ENCODE assay signal across 27 cellular contexts in the genomic region with DNA sequence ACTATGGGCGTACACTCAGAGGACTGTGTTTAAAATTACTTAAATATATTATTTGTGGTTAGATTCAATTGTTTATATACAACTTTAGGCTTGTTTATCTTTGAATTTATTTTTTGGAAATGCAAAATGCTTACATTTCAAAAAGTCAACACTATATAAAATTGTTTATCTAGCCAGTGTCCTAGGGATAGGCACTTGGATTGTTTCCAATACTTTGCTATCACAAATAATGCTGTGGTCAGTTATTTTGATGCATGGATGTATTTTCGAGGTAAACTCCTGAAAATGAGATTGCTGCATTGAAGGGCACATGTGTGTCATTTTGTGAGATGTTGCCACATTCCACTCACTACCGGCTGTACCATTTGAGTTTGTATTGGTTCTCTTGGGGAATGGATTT.
"Had no signal": no experiment of that assay in that cellular context is flagged by ENCODE, and none has a peak within 500 bp of the region (broad histone marks: within the 10 kb centered on the region; RNA-seq: fewer than 3 reads in every experiment).

No MANE protein-coding gene starts in this region.

- H3K27me3 ChIP-seq: sigmoid colon, spleen, suprapubic skin, tibial artery, upper lobe of left lung, vagina had no signal

- H3K36me3 ChIP-seq: lower lobe of right lung, pancreas, prostate gland, sigmoid colon, spleen, suprapubic skin, thoracic aorta, tibial artery, upper lobe of left lung, vagina had no signal

- ATAC-seq: left cardiac atrium; left lobe of liver; lower lobe of right lung; naive thymus-derived CD8-positive, alpha-beta T cell; pancreas; right cardiac atrium; stimulated activated effector memory CD8-positive, alpha-beta T cell treated with anti-CD3 and anti-CD28 coated beads, Interleukin-12 subunit alpha, Interleukin-12 subunit beta, amount 100 ng/mL, for 72 hours had no signal

- H3K4me3 Mint-ChIP-seq: naive thymus-derived CD8-positive, alpha-beta T cell; nephron progenitor cell; stimulated activated effector memory CD8-positive, alpha-beta T cell treated with anti-CD3 and anti-CD28 coated beads, Interleukin-12 subunit alpha, Interleukin-12 subunit beta, amount 100 ng/mL, for 72 hours; stimulated activated naive CD8-positive, alpha-beta T cell treated with anti-CD3 and anti-CD28 coated beads, Interleukin-15, Interleukin-2, amounts not matched to agents 100 ng/mL and 50 ng/mL, for 24 hours had no signal

- H3K4me1 ChIP-seq: pancreas, prostate gland, suprapubic skin had no signal

- H3K4me3 ChIP-seq: lower lobe of right lung, pancreas, prostate gland, sigmoid colon, spleen, suprapubic skin, thoracic aorta, tibial artery, upper lobe of left lung, vagina had no signal

- H3K27me3 Mint-ChIP-seq: stimulated activated naive CD8-positive, alpha-beta T cell treated with anti-CD3 and anti-CD28 coated beads, Interleukin-15, Interleukin-2, amounts not matched to agents 100 ng/mL and 50 ng/mL, for 24 hours had no signal

- H3K36me3 Mint-ChIP-seq: stimulated activated effector memory CD8-positive, alpha-beta T cell treated with anti-CD3 and anti-CD28 coated beads, Interleukin-12 subunit alpha, Interleukin-12 subunit beta, amount 100 ng/mL, for 72 hours had no signal

- H3K9me3 ChIP-seq: lower lobe of right lung, pancreas, prostate gland, sigmoid colon, suprapubic skin, thoracic aorta, tibial artery, upper lobe of left lung, vagina had no signal

- H3K27ac Mint-ChIP-seq: stimulated activated effector memory CD8-positive, alpha-beta T cell treated with anti-CD3 and anti-CD28 coated beads, Interleukin-12 subunit alpha, Interleukin-12 subunit beta, amount 100 ng/mL, for 72 hours; stimulated activated naive CD8-positive, alpha-beta T cell treated with anti-CD3 and anti-CD28 coated beads, Interleukin-15, Interleukin-2, amounts not matched to agents 100 ng/mL and 50 ng/mL, for 24 hours had no signal

- DNase-seq: hippocampal formation; kidney glomerular epithelial cell; left cardiac atrium; lower lobe of right lung; mammary epithelial cell; mesenchymal stem cell; naive thymus-derived CD8-positive, alpha-beta T cell; nephron progenitor cell; nucleus accumbens; pancreas; posterior cingulate gyrus; retina; right cardiac atrium; sigmoid colon; small intestine; spleen; stimulated activated CD4-positive, alpha-beta T cell treated with anti-CD3 and anti-CD28 coated beads, Interleukin-4, amount 100 ng/mL, for 24 hours; stimulated activated naive CD4-positive, alpha-beta T cell; tibial artery; upper lobe of left lung had no signal

- H3K4me1 Mint-ChIP-seq: naive thymus-derived CD8-positive, alpha-beta T cell; stimulated activated effector memory CD8-positive, alpha-beta T cell treated with anti-CD3 and anti-CD28 coated beads, Interleukin-12 subunit alpha, Interleukin-12 subunit beta, amount 100 ng/mL, for 72 hours had no signal

- H3K27ac ChIP-seq: lower lobe of right lung, pancreas, prostate gland, sigmoid colon, spleen, suprapubic skin, thoracic aorta, tibial artery, upper lobe of left lung, vagina had no signal
